ENCODE assay signal across 13 cellular contexts in the genomic region with DNA sequence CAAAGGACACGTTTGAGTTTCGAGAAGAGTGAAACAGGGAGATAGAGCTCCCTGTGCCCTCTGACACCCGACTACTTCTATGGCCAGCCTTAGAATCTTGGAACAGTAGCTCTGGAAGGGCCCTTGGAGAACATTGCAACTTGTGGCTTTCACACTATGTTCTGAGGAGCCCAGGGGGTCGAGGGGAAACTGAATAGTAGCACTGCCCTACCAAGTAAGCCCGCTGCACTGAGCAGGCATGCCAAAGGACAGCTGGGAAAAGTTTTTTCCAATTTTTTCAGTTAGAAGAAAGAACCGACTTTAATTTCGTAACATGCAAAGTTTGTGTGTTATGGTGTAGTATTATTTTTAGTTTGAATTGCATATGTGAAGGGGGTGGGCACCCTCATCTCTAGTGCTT. TPM values are rescaled to one million over a fixed set of nuclear protein-coding genes. Genes with fewer than 3 reads are reported as not detected.
DNase-seq lines count a peak whose midpoint lies in the region; ATAC-seq and TF ChIP-seq lines count a peak whose summit lies in the region.
"Had no signal": no experiment of that assay in that cellular context is flagged by ENCODE, and none has a peak within 500 bp of the region (broad histone marks: within the 10 kb centered on the region; RNA-seq: fewer than 3 reads in every experiment).

No MANE protein-coding gene starts in this region.

- H3K4me1 Mint-ChIP-seq in HFFc6 (ENCODE audit: low read depth): peaks cover 81% of the 10 kb centered on the region
- H3K4me1 Mint-ChIP-seq in activated naive CD8-positive, alpha-beta T cell treated with anti-CD3 and anti-CD28 coated beads, Interleukin-2, amount 10 ng/mL, durations not matched to agents 7 days and 5 days: peaks cover 48% of the 10 kb centered on the region

- H3K27me3 ChIP-seq in BLaER1 (no peaks in the 10 kb centered on the region), lower lobe of right lung (ENCODE audit: low read depth) (no peaks in the 10 kb centered on the region)
- H3K27me3 ChIP-seq: thyroid gland had no signal

- no peak for ATAC-seq in activated naive CD8-positive, alpha-beta T cell treated with anti-CD3 and anti-CD28 coated beads, Interleukin-2, amount 10 ng/mL, durations not matched to agents 7 days and 5 days (ENCODE audit: low read depth)
- ATAC-seq in lower lobe of right lung (peak; percentile 18 to 50), GM19023 (IDR thresholded peaks at IDR 0.05; ENCODE audit: unreplicated experiment) (no peak)

- DNase-seq in HFFc6 (no peak), lower lobe of right lung (no peak), germinal center (ENCODE audit: low spot score) (no peak), ACHN (no peak), HuH-7.5 (ENCODE audit: low spot score) (no peak)
- no peak for DNase-seq in activated naive CD8-positive, alpha-beta T cell treated with anti-CD3 and anti-CD28 coated beads, Interleukin-2, amount 10 ng/mL, durations not matched to agents 7 days and 5 days
- DNase-seq: activated CD4-positive, alpha-beta T cell treated with anti-CD3 and anti-CD28 coated beads, Interleukin-2, amount 50 U/mL, for 1 hour; caudate nucleus; naive B cell; NCI-H1694 treated with DMSO at 0.1 percent for 48 hours; thyroid gland had no signal

- no peaks in the 10 kb centered on the region; the same call in 1 of the 2 replicates for H3K27me3 Mint-ChIP-seq in HFFc6 (ENCODE audit: insufficient read depth)
- H3K27me3 Mint-ChIP-seq in activated naive CD8-positive, alpha-beta T cell treated with anti-CD3 and anti-CD28 coated beads, Interleukin-2, amount 10 ng/mL, durations not matched to agents 7 days and 5 days: no peaks in the 10 kb centered on the region

- peaks cover 26% of the 10 kb centered on the region for H3K36me3 Mint-ChIP-seq in HFFc6 (ENCODE audit: low read depth)
- H3K36me3 Mint-ChIP-seq in activated naive CD8-positive, alpha-beta T cell treated with anti-CD3 and anti-CD28 coated beads, Interleukin-2, amount 10 ng/mL, durations not matched to agents 7 days and 5 days: peaks cover 47% of the 10 kb centered on the region
- H3K36me3 Mint-ChIP-seq: naive B cell had no signal

- H3K36me3 ChIP-seq in BLaER1 (no peaks in the 10 kb centered on the region; the same call in 1 of the 2 replicates), lower lobe of right lung (no peaks in the 10 kb centered on the region)
- H3K36me3 ChIP-seq: thyroid gland had no signal

- peaks cover 48% of the 10 kb centered on the region; the same call in 1 of the 2 replicates for H4K20me1 ChIP-seq in BLaER1

- H3K4me3 Mint-ChIP-seq in HFFc6: peak overlapping the region; percentile 83
- H3K4me3 Mint-ChIP-seq in activated naive CD8-positive, alpha-beta T cell treated with anti-CD3 and anti-CD28 coated beads, Interleukin-2, amount 10 ng/mL, durations not matched to agents 7 days and 5 days: peak overlapping the region; percentile 70
- H3K4me3 Mint-ChIP-seq: naive B cell had no signal

- H3K4me2 ChIP-seq in BLaER1: peak overlapping the region; percentile 70

- no peak overlapping the region for H3K9ac ChIP-seq in BLaER1

- H3K4me1 ChIP-seq in BLaER1 (peaks cover 48% of the 10 kb centered on the region), lower lobe of right lung (peaks cover 47% of the 10 kb centered on the region)

- POLR2A ChIA-PET in activated naive CD8-positive, alpha-beta T cell treated with anti-CD3 and anti-CD28 coated beads, Interleukin-2, amount 10 ng/mL, durations not matched to agents 7 days and 5 days (lab: Charles Lee): interaction anchor here (2.0 to 2.7 kb wide), 3 partner anchors 11 to 89 kb away, joined by 12 to 23 read pairs (median 12); partner anchors contain the start of genes IRGM, RBM22 and SMIM3

- H3K4me3 ChIP-seq in BLaER1 (no peak overlapping the region), lower lobe of right lung (no peak overlapping the region)
- H3K4me3 ChIP-seq: thyroid gland had no signal

- TF ChIP-seq CTCF in HFFc6 (IDR thresholded peaks at IDR 0.05): no peak
- TF ChIP-seq CTCF in lower lobe of right lung (IDR thresholded peaks at IDR 0.05): no peak

- intact Hi-C loops in lower lobe of right lung (cut with DNase I): no loop called here

- in situ Hi-C loops in ACHN (cut with HindIII; ENCODE audit: low pct_ligation_motif_present, low pct_unique_long_range_greater_than_20kb, low sequenced_read_pairs): no loop called here

- H3K9me3 Mint-ChIP-seq in HFFc6: no peaks in the 10 kb centered on the region
- H3K9me3 Mint-ChIP-seq in activated naive CD8-positive, alpha-beta T cell treated with anti-CD3 and anti-CD28 coated beads, Interleukin-2, amount 10 ng/mL, durations not matched to agents 7 days and 5 days: peaks cover 12% of the 10 kb centered on the region

- H3K27ac ChIP-seq in BLaER1 (0 out of 2 replicates have a peak overlapping the region, but pooled peaks have one; percentile 25), lower lobe of right lung (peak overlapping the region; percentile 26)
- H3K27ac ChIP-seq: thyroid gland had no signal

- H3K9me3 ChIP-seq in BLaER1 (peaks cover 12% of the 10 kb centered on the region; the same call in 1 of the 2 replicates), lower lobe of right lung (no peaks in the 10 kb centered on the region)
- H3K9me3 ChIP-seq: thyroid gland had no signal

- H3K27ac Mint-ChIP-seq in HFFc6: peak overlapping the region; percentile 90
- H3K27ac Mint-ChIP-seq in activated naive CD8-positive, alpha-beta T cell treated with anti-CD3 and anti-CD28 coated beads, Interleukin-2, amount 10 ng/mL, durations not matched to agents 7 days and 5 days: peak overlapping the region; percentile 69
- H3K27ac Mint-ChIP-seq: naive B cell had no signal

RNA-seq across cellular contexts. Expression of gene SMIM3, which starts 10.9 kb away (rescaled TPM):
- total RNA-seq in HFFc6 (2021; fragmentation: NEBNext Ultra II Directional; extraction: Animal tissue kit (Norgen Biotek cat#: 25700)): 10 to 100 TPM; 32.5 to 51.1 (median 37.9) TPM
- 10 to 100 TPM; 15.7 to 16.8 TPM for total RNA-seq in activated naive CD8-positive, alpha-beta T cell treated with anti-CD3 and anti-CD28 coated beads, Interleukin-2, amount 10 ng/mL, durations not matched to agents 7 days and 5 days
- total RNA-seq in lower lobe of right lung: 17.1 TPM

RNA-seq across cellular contexts. Expression of gene DCTN4, which starts 30.6 kb away (rescaled TPM):
- 10 to 100 TPM; 60.1 to 76.9 (median 68.7) TPM for total RNA-seq in HFFc6 (2021; fragmentation: NEBNext Ultra II Directional; extraction: Animal tissue kit (Norgen Biotek cat#: 25700))
- total RNA-seq in activated naive CD8-positive, alpha-beta T cell treated with anti-CD3 and anti-CD28 coated beads, Interleukin-2, amount 10 ng/mL, durations not matched to agents 7 days and 5 days: 10 to 100 TPM; 43.2 to 43.3 TPM
- total RNA-seq in lower lobe of right lung: 71.8 TPM

RNA-seq across cellular contexts. Expression of gene IRGM, which starts 56.9 kb away (rescaled TPM):
- not detected for total RNA-seq in HFFc6 (2021; fragmentation: NEBNext Ultra II Directional; extraction: Animal tissue kit (Norgen Biotek cat#: 25700))
- 1 to 10 TPM; 4.4 to 4.6 TPM for total RNA-seq in activated naive CD8-positive, alpha-beta T cell treated with anti-CD3 and anti-CD28 coated beads, Interleukin-2, amount 10 ng/mL, durations not matched to agents 7 days and 5 days
- total RNA-seq in lower lobe of right lung: 0.24 TPM

Comparison
In these comparisons a context has a peak if more than half of its experiments do, and no peak if none do; other contexts are left out.
1. ATAC-seq: peak in lower lobe of right lung (2 of 2); none in activated naive CD8-positive, alpha-beta T cell treated with anti-CD3 and anti-CD28 coated beads, Interleukin-2, amount 10 ng/mL, durations not matched to agents 7 days and 5 days (single experiment) and GM19023 (single experiment).